In the genomic region with DNA sequence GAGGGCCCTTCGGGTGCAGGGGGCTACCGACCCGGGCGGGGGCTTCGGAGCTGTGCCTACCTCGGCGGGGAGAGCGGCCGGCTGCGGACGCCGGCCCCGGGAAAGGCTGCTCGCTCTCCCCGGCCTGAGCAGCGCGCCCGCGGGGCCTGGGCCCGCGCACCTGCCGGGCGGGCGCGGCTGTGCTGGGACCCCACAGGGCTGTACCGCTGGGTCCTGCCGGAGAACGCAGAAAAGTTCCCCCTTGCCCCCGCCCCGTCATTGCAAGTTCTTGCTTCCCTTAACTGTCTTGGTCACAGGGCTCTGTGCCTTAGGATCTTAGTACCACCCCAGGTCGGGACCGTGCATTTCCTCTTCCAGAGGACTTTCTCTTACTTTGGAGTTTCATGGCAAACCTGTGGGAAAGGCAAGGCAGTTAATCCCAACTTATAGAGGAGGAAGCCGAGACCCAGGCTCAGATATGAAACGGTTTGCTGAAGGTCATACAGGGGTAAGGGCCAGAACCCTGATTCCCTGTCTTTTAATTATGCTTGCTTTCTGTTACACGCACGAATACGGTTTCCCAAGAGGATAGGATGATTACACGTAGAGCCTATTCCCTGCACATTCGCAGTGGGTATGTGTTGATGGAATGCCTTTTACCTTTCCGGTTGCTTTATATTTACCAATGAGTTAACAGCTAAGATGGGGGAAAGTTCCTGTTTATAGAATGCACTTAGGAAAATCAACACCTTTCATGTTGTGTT, we compare ENCODE assay signal across 1 cellular context.
TF ChIP-seq lines count a peak whose summit lies in the region.

No MANE protein-coding gene starts in this region.

TF ChIP-seq in HepG2, 621 proteins besides CTCF, POLR2A, EP300 and RAD21 (continued from another document):
- TF ChIP-seq KDM1A (CRISPR knock-in tag; IDR thresholded peaks at IDR 0.05) (no peak), HNRNPLL (IDR thresholded peaks at IDR 0.05; ENCODE audit: low read depth, low read length, poor library complexity, severe bottlenecking) (peak; percentile 12), SIX1 (CRISPR knock-in tag; IDR thresholded peaks at IDR 0.05; ENCODE audit: borderline replicate concordance) (no peak), AKAP8 (CRISPR knock-in tag; IDR thresholded peaks at IDR 0.05) (no peak), CHCHD3 (CRISPR knock-in tag; IDR thresholded peaks at IDR 0.05) (no peak), ZFP41 (CRISPR knock-in tag; IDR thresholded peaks at IDR 0.05; ENCODE audit: borderline replicate concordance) (no peak), ZNF841 (CRISPR knock-in tag; IDR thresholded peaks at IDR 0.05; ENCODE audit: borderline replicate concordance) (no peak), MZF1 (CRISPR knock-in tag; IDR thresholded peaks at IDR 0.05; ENCODE audit: borderline replicate concordance) (no peak), GABPB1 (CRISPR knock-in tag; IDR thresholded peaks at IDR 0.05) (no peak), GATA4 (IDR thresholded peaks at IDR 0.05; ENCODE audit: borderline replicate concordance, low read depth) (no peak), KLF16 (CRISPR knock-in tag; IDR thresholded peaks at IDR 0.05) (no peak), ZNF629 (CRISPR knock-in tag; conservative IDR thresholded peaks at IDR 0.05) (no peak), ZNF572 (CRISPR knock-in tag; IDR thresholded peaks at IDR 0.05) (no peak), ZFP82 (CRISPR knock-in tag; IDR thresholded peaks at IDR 0.05; ENCODE audit: borderline replicate concordance) (peak; percentile 41; the same call in 1 of the 2 replicates), ZKSCAN5 (CRISPR knock-in tag; IDR thresholded peaks at IDR 0.05) (no peak), FOSL1 (CRISPR knock-in tag; IDR thresholded peaks at IDR 0.05; ENCODE audit: borderline replicate concordance) (no peak), PTBP1 (IDR thresholded peaks at IDR 0.05; ENCODE audit: low read depth, low read length, poor library complexity, severe bottlenecking) (no peak), SNAPC2 (CRISPR knock-in tag; IDR thresholded peaks at IDR 0.05) (no peak), CCDC6 (CRISPR knock-in tag; IDR thresholded peaks at IDR 0.05) (peak; percentile 52; the same call in 1 of the 2 replicates), SAP130 (CRISPR knock-in tag; IDR thresholded peaks at IDR 0.05; ENCODE audit: low read depth) (peak; percentile 20; the same call in 1 of the 2 replicates), CBX2 (IDR thresholded peaks at IDR 0.05; ENCODE audit: low read depth, low read length) (no peak), CBX2 (CRISPR knock-in tag; IDR thresholded peaks at IDR 0.05; ENCODE audit: low read depth) (no peak), ZBTB1 (CRISPR knock-in tag; IDR thresholded peaks at IDR 0.05; ENCODE audit: borderline replicate concordance) (no peak), ZNF75D (CRISPR knock-in tag; IDR thresholded peaks at IDR 0.05; ENCODE audit: borderline replicate concordance) (no peak), GPN1 (CRISPR knock-in tag; IDR thresholded peaks at IDR 0.05; ENCODE audit: borderline replicate concordance) (no peak), ZFX (CRISPR knock-in tag; IDR thresholded peaks at IDR 0.05; ENCODE audit: low read depth) (no peak; the same call in 1 of the 2 replicates), TCF7 (IDR thresholded peaks at IDR 0.05; ENCODE audit: low read depth) (no peak), KLF13 (CRISPR knock-in tag; IDR thresholded peaks at IDR 0.05) (no peak)
- TF ChIP-seq, protein P1, sequence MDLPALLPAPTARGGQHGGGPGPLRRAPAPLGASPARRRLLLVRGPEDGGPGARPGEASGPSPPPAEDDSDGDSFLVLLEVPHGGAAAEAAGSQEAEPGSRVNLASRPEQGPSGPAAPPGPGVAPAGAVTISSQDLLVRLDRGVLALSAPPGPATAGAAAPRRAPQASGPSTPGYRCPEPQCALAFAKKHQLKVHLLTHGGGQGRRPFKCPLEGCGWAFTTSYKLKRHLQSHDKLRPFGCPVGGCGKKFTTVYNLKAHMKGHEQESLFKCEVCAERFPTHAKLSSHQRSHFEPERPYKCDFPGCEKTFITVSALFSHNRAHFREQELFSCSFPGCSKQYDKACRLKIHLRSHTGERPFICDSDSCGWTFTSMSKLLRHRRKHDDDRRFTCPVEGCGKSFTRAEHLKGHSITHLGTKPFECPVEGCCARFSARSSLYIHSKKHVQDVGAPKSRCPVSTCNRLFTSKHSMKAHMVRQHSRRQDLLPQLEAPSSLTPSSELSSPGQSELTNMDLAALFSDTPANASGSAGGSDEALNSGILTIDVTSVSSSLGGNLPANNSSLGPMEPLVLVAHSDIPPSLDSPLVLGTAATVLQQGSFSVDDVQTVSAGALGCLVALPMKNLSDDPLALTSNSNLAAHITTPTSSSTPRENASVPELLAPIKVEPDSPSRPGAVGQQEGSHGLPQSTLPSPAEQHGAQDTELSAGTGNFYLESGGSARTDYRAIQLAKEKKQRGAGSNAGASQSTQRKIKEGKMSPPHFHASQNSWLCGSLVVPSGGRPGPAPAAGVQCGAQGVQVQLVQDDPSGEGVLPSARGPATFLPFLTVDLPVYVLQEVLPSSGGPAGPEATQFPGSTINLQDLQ (CRISPR knock-in tag; IDR thresholded peaks at IDR 0.05): no peak
- TF ChIP-seq, protein P2, sequence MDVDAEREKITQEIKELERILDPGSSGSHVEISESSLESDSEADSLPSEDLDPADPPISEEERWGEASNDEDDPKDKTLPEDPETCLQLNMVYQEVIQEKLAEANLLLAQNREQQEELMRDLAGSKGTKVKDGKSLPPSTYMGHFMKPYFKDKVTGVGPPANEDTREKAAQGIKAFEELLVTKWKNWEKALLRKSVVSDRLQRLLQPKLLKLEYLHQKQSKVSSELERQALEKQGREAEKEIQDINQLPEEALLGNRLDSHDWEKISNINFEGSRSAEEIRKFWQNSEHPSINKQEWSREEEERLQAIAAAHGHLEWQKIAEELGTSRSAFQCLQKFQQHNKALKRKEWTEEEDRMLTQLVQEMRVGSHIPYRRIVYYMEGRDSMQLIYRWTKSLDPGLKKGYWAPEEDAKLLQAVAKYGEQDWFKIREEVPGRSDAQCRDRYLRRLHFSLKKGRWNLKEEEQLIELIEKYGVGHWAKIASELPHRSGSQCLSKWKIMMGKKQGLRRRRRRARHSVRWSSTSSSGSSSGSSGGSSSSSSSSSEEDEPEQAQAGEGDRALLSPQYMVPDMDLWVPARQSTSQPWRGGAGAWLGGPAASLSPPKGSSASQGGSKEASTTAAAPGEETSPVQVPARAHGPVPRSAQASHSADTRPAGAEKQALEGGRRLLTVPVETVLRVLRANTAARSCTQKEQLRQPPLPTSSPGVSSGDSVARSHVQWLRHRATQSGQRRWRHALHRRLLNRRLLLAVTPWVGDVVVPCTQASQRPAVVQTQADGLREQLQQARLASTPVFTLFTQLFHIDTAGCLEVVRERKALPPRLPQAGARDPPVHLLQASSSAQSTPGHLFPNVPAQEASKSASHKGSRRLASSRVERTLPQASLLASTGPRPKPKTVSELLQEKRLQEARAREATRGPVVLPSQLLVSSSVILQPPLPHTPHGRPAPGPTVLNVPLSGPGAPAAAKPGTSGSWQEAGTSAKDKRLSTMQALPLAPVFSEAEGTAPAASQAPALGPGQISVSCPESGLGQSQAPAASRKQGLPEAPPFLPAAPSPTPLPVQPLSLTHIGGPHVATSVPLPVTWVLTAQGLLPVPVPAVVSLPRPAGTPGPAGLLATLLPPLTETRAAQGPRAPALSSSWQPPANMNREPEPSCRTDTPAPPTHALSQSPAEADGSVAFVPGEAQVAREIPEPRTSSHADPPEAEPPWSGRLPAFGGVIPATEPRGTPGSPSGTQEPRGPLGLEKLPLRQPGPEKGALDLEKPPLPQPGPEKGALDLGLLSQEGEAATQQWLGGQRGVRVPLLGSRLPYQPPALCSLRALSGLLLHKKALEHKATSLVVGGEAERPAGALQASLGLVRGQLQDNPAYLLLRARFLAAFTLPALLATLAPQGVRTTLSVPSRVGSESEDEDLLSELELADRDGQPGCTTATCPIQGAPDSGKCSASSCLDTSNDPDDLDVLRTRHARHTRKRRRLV (CRISPR knock-in tag; IDR thresholded peaks at IDR 0.05): no peak
- TF ChIP-seq, protein P3, sequence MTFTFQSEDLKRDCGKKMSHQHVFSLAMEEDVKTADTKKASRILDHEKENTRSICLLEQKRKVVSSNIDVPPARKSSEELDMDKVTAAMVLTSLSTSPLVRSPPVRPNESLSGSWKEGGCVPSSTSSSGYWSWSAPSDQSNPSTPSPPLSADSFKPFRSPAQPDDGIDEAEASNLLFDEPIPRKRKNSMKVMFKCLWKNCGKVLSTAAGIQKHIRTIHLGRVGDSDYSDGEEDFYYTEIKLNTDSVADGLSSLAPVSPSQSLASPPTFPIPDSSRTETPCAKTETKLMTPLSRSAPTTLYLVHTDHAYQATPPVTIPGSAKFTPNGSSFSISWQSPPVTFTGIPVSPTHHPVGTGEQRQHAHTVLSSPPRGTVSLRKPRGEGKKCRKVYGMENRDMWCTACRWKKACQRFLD (CRISPR knock-in tag; IDR thresholded peaks at IDR 0.05; ENCODE audit: borderline replicate concordance): no peak
- TF ChIP-seq, protein P4, sequence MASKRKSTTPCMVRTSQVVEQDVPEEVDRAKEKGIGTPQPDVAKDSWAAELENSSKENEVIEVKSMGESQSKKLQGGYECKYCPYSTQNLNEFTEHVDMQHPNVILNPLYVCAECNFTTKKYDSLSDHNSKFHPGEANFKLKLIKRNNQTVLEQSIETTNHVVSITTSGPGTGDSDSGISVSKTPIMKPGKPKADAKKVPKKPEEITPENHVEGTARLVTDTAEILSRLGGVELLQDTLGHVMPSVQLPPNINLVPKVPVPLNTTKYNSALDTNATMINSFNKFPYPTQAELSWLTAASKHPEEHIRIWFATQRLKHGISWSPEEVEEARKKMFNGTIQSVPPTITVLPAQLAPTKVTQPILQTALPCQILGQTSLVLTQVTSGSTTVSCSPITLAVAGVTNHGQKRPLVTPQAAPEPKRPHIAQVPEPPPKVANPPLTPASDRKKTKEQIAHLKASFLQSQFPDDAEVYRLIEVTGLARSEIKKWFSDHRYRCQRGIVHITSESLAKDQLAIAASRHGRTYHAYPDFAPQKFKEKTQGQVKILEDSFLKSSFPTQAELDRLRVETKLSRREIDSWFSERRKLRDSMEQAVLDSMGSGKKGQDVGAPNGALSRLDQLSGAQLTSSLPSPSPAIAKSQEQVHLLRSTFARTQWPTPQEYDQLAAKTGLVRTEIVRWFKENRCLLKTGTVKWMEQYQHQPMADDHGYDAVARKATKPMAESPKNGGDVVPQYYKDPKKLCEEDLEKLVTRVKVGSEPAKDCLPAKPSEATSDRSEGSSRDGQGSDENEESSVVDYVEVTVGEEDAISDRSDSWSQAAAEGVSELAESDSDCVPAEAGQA (IDR thresholded peaks at IDR 0.05; ENCODE audit: low read depth): no peak
- TF ChIP-seq, protein P4 (CRISPR knock-in tag; IDR thresholded peaks at IDR 0.05; ENCODE audit: borderline replicate concordance): no peak
